13 cellular contexts compared by ENCODE assay signal in the genomic region with DNA sequence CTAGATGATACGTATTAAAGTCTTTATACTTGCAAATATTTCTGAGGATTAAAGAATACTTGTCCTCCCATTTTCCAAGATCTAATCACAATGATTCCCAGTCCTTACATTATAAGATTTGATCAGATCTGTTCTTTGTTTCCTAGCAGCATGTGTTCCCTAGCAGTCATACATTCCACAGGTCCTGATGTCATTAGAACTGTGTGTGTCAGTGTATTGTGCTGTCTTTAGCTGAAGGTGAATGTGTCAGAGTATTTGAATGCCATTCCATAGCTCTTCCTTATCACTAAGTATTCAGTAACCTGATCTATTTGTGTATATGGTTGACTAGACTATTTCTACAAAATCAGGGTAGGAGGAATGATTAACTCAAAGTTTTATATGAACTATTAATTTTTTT. TPM values are rescaled to one million over a fixed set of nuclear protein-coding genes. Genes with fewer than 3 reads are reported as not detected.
DNase-seq lines count a peak whose midpoint lies in the region; ATAC-seq and TF ChIP-seq lines count a peak whose summit lies in the region.
"Had no signal": no experiment of that assay in that cellular context is flagged by ENCODE, and none has a peak within 500 bp of the region (broad histone marks: within the 10 kb centered on the region; RNA-seq: fewer than 3 reads in every experiment).

No MANE protein-coding gene starts in this region.

- H3K18ac ChIP-seq in IMR-90 (ENCODE audit: low read depth, low read length) = no peak overlapping the region

- H3K36me3 ChIP-seq in IMR-90 (ENCODE audit: control insufficient read depth, insufficient read depth, low read length) = no peaks in the 10 kb centered on the region
- H3K36me3 ChIP-seq in mesodermal cell (ENCODE audit: control insufficient read depth, insufficient read depth, low read length) = no peaks in the 10 kb centered on the region

- no peak for TF ChIP-seq POLR2A in IMR-90 (IDR thresholded peaks at IDR 0.05; ENCODE audit: low read depth, low read length)

- H3K4me2 ChIP-seq in IMR-90 (ENCODE audit: low read depth, low read length) = no peak overlapping the region

- no peaks in the 10 kb centered on the region for H3K4me1 ChIP-seq in IMR-90 (ENCODE audit: control insufficient read depth, insufficient read depth, low read length)
- H3K4me1 ChIP-seq in mesodermal cell (ENCODE audit: control insufficient read depth, insufficient read depth, low read length, poor library complexity, severe bottlenecking) = peaks cover 19% of the 10 kb centered on the region

- H3K4me3 Mint-ChIP-seq in brain = peak overlapping the region; percentile 93 to 99 (median 97)
- no peak overlapping the region for H3K4me3 Mint-ChIP-seq in activated naive CD8-positive, alpha-beta T cell treated with anti-CD3 and anti-CD28 coated beads for 36 hours

- H4K5ac ChIP-seq in IMR-90 (ENCODE audit: low read depth, low read length) = no peak overlapping the region

- peaks cover 16% of the 10 kb centered on the region for H3K36me3 Mint-ChIP-seq in brain
- H3K36me3 Mint-ChIP-seq in activated naive CD8-positive, alpha-beta T cell treated with anti-CD3 and anti-CD28 coated beads for 36 hours = peaks cover 1% of the 10 kb centered on the region

- in situ Hi-C loops in IMR-90 (cut with MboI; ENCODE audit: low sequenced_read_pairs) = no loop called here

- H3K27ac Mint-ChIP-seq in brain = peak overlapping the region; percentile 26 to 96 (median 90)
- no peak overlapping the region for H3K27ac Mint-ChIP-seq in activated naive CD8-positive, alpha-beta T cell treated with anti-CD3 and anti-CD28 coated beads for 36 hours

- CTCF ChIA-PET in IMR-90 (lab: Yijun Ruan, JAX) = no interaction called here

- H2BK120ac ChIP-seq in IMR-90 (ENCODE audit: low read depth, low read length) = no peak overlapping the region

- no peak overlapping the region for H3K14ac ChIP-seq in IMR-90 (replicated peaks; ENCODE audit: low read depth, low read length)

- peaks cover 0 to 8% (median 5%) of the 10 kb centered on the region in 5 experiments for H3K9me3 Mint-ChIP-seq in brain
- peaks cover 2% of the 10 kb centered on the region for H3K9me3 Mint-ChIP-seq in activated naive CD8-positive, alpha-beta T cell treated with anti-CD3 and anti-CD28 coated beads for 36 hours

- H3K9me1 ChIP-seq in IMR-90 (ENCODE audit: insufficient read depth, low read length) = no peaks in the 10 kb centered on the region

- DNase-seq in DMS53 (lab: John Stamatoyannopoulos, UW) (peak; percentile 64), IMR-90 (peak; percentile 52), amniotic stem cell (lab: John Stamatoyannopoulos, UW) (no peak)
- DNase-seq in stimulated activated naive CD8-positive, alpha-beta T cell treated with anti-CD3 and anti-CD28 coated beads, Interleukin-15, Interleukin-2, amounts not matched to agents 100 U/mL and 50 U/mL, for 24 hours = no peak
- DNase-seq in activated naive CD8-positive, alpha-beta T cell treated with anti-CD3 and anti-CD28 coated beads for 36 hours = no peak
- DNase-seq: activated CD4-positive, alpha-beta T cell treated with anti-CD3 and anti-CD28 coated beads for 1 hour; activated gamma-delta T cell; NCI-H1930; SIG-M5 had no signal

- no peak overlapping the region for H2BK20ac ChIP-seq in IMR-90 (ENCODE audit: low read depth, low read length)

- intact Hi-C loops in IMR-90 (cut with micrococcal nuclease) = no loop called here

- H2BK5ac ChIP-seq in IMR-90 (ENCODE audit: low read depth, low read length, poor library complexity, severe bottlenecking) = no peak overlapping the region

- ATAC-seq in IMR-90 (ENCODE audit: low read depth) (no peak), GM21825 (IDR thresholded peaks at IDR 0.05; ENCODE audit: unreplicated experiment) (no peak)
- ATAC-seq in stimulated activated naive CD8-positive, alpha-beta T cell treated with anti-CD3 and anti-CD28 coated beads, Interleukin-15, Interleukin-2, amounts not matched to agents 100 U/mL and 50 U/mL, for 24 hours = no peak

- H3K9me3 ChIP-seq in IMR-90 (ENCODE audit: control insufficient read depth, insufficient read depth, low read length) (no peaks in the 10 kb centered on the region), mesodermal cell (ENCODE audit: control insufficient read depth, low read length) (no peaks in the 10 kb centered on the region)

- peaks cover 33% of the 10 kb centered on the region for H3K27me3 ChIP-seq in IMR-90 (ENCODE audit: control insufficient read depth, insufficient read depth, low read length)

- H3K23ac ChIP-seq in IMR-90 (ENCODE audit: low read depth, low read length) = no peak overlapping the region

- no peak for TF ChIP-seq CTCF in IMR-90 (conservative IDR thresholded peaks at IDR 0.05; ENCODE audit: low read depth, low read length)
- no peak for TF ChIP-seq CTCF in brain (conservative IDR thresholded peaks at IDR 0.05)

- dilution Hi-C loops in IMR-90 (cut with HindIII; ENCODE audit: low sequenced_read_pairs, unreplicated experiment) = no loop called here

- BruUV-seq in IMR-90 (replicated peaks; lab: Mats Ljungman, UMichigan) = no TSS peak

- no peaks in the 10 kb centered on the region for H4K20me1 ChIP-seq in IMR-90 (ENCODE audit: insufficient read depth, low read length)

- H3K4me1 Mint-ChIP-seq in brain = peaks cover 54% of the 10 kb centered on the region
- peaks cover 3% of the 10 kb centered on the region for H3K4me1 Mint-ChIP-seq in activated naive CD8-positive, alpha-beta T cell treated with anti-CD3 and anti-CD28 coated beads for 36 hours

- H3K79me1 ChIP-seq in IMR-90 (ENCODE audit: low read depth in 1 of 2, low read length in 2 of 2) = no peaks in the 10 kb centered on the region

- no peak overlapping the region for H2AK5ac ChIP-seq in IMR-90 (ENCODE audit: low read depth, low read length)

- WGBS in IMR-90 (ENCODE audit: extremely low coverage in 2 of 2, insufficient read length in 1 of 2), 2 experiments = no CpG with 5 or more reads among the region's 1 CpG
- no CpG with 5 or more reads among the region's 1 CpG for WGBS in mesodermal cell (ENCODE audit: insufficient coverage in 2 of 2), 2 experiments

- no peak overlapping the region for H2AFZ ChIP-seq in IMR-90 (replicated peaks; ENCODE audit: low read length, poor library complexity)

- H4K8ac ChIP-seq in IMR-90 (ENCODE audit: low read depth in 2 of 2, low read length in 2 of 2) = no peak overlapping the region

- no peak overlapping the region for H3K4ac ChIP-seq in IMR-90 (ENCODE audit: low read depth, low read length)

- peaks cover 74% of the 10 kb centered on the region for H3K27me3 Mint-ChIP-seq in brain
- peaks cover 51% of the 10 kb centered on the region for H3K27me3 Mint-ChIP-seq in activated naive CD8-positive, alpha-beta T cell treated with anti-CD3 and anti-CD28 coated beads for 36 hours

- no peak overlapping the region for H4K91ac ChIP-seq in IMR-90 (ENCODE audit: insufficient read depth, low read depth, low read length)

- no peak overlapping the region for H2AK9ac ChIP-seq in IMR-90 (replicated peaks; ENCODE audit: low read depth, low read length, poor library complexity)

- H2BK15ac ChIP-seq in IMR-90 (ENCODE audit: low read depth, low read length) = no peak overlapping the region

- TF ChIP-seq RAD21 in IMR-90 (IDR thresholded peaks at IDR 0.05; ENCODE audit: low read length) = no peak

- H3K4me3 ChIP-seq in IMR-90 (ENCODE audit: insufficient read depth, low read depth, low read length) (no peak overlapping the region), mesodermal cell (ENCODE audit: extremely low read depth, insufficient read depth, low read length, poor library complexity, severe bottlenecking) (no peak overlapping the region)

- POLR2A ChIA-PET in IMR-90 (lab: Charles Lee; ENCODE audit: unreplicated experiment) = no interaction called here

- H3K9ac ChIP-seq in IMR-90 (ENCODE audit: low read depth, low read length) = no peak overlapping the region

- no peak overlapping the region for H3K56ac ChIP-seq in IMR-90 (ENCODE audit: extremely low read depth, insufficient read depth, low read length)

- no peak overlapping the region for H3K27ac ChIP-seq in IMR-90 (ENCODE audit: insufficient read depth, low read length)
- H3K27ac ChIP-seq in mesodermal cell (ENCODE audit: low read depth, low read length, severe bottlenecking) = peak overlapping the region; percentile 76
- H3K27ac ChIP-seq: HL-60 had no signal

TF ChIP-seq in IMR-90, 13 proteins besides CTCF, POLR2A, EP300 and RAD21 (continues in another document):
- TF ChIP-seq MAZ (IDR thresholded peaks at IDR 0.05; ENCODE audit: borderline replicate concordance, low read depth, low read length) (no peak), RFX5 (IDR thresholded peaks at IDR 0.05; ENCODE audit: low read depth, low read length) (no peak), CHD1 (IDR thresholded peaks at IDR 0.05; ENCODE audit: low read depth, low read length) (no peak), SMC3 (IDR thresholded peaks at IDR 0.05; ENCODE audit: low read depth, low read length) (no peak), BHLHE40 (IDR thresholded peaks at IDR 0.05; ENCODE audit: low read depth, low read length) (no peak), FOS (IDR thresholded peaks at IDR 0.05; ENCODE audit: low read depth, low read length) (no peak), RCOR1 (IDR thresholded peaks at IDR 0.05; ENCODE audit: insufficient replicate concordance, low read length) (no peak), NFE2L2 (IDR thresholded peaks at IDR 0.05; ENCODE audit: low read depth, low read length) (no peak), MXI1 (IDR thresholded peaks at IDR 0.05; ENCODE audit: borderline replicate concordance, low read depth, low read length) (no peak)
- TF ChIP-seq, protein P1, sequence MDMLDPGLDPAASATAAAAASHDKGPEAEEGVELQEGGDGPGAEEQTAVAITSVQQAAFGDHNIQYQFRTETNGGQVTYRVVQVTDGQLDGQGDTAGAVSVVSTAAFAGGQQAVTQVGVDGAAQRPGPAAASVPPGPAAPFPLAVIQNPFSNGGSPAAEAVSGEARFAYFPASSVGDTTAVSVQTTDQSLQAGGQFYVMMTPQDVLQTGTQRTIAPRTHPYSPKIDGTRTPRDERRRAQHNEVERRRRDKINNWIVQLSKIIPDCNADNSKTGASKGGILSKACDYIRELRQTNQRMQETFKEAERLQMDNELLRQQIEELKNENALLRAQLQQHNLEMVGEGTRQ (IDR thresholded peaks at IDR 0.05; ENCODE audit: low read depth, low read length) = no peak

RNA-seq across cellular contexts. Expression of a gene that starts 4.2 kb away (rescaled TPM):
- 2.2 and 2.5 TPM in 2 replicates for total RNA-seq in IMR-90 (2012; rRNA removed)
- polyA plus RNA-seq in IMR-90 (2012; rRNA removed) (0.46 TPM in 2 replicates), brain (ENCODE audit: insufficient read depth, low read depth, low replicate concordance) (10.6 TPM)
- 0.05 and 0.08 TPM in 2 replicates for polyA plus RNA-seq in IMR-90 (2012; cell fraction: cytosol; rRNA removed)
- polyA plus RNA-seq in IMR-90 (2012; cell fraction: nucleus; rRNA removed; ENCODE audit: low replicate concordance) = 0.04 and 0.26 TPM in 2 replicates
- polyA plus RNA-seq in mesodermal cell (2013, experiment 1 of 2) = 8.1 TPM
- 7.1 TPM for polyA plus RNA-seq in mesodermal cell (2013, experiment 2 of 2)
- not detected for total RNA-seq in activated naive CD8-positive, alpha-beta T cell treated with anti-CD3 and anti-CD28 coated beads for 36 hours

Comparison
In these comparisons a context has a peak if more than half of its experiments do, and no peak if none do; other contexts are left out.
1. DNase-seq: peak in DMS53 (single experiment) and IMR-90 (single experiment); none in stimulated activated naive CD8-positive, alpha-beta T cell treated with anti-CD3 and anti-CD28 coated beads, Interleukin-15, Interleukin-2, amounts not matched to agents 100 U/mL and 50 U/mL, for 24 hours (single experiment), amniotic stem cell (single experiment) and activated naive CD8-positive, alpha-beta T cell treated with anti-CD3 and anti-CD28 coated beads for 36 hours (single experiment).